22 cellular contexts compared by ENCODE assay signal in the genomic region with DNA sequence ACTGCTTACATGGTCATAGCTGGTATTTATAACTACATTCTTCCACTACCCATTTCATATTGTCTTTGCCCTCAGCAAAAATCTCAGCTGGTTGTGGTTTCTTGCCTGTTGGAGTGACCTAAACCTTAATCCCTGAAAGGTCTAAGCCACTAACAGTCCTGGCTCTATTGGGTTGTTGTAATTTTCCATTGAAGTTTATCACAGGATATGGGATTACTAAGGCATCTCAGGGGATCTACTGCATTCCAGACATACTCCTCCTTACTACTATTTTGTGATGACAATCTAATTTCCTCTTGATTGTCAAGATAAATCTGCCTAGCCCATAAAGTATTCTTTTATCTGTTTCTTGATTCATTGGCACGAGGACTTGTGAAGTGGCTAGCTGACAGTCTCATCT. TPM values are rescaled to one million over a fixed set of nuclear protein-coding genes. Genes with fewer than 3 reads are reported as not detected.
DNase-seq lines count a peak whose midpoint lies in the region; ATAC-seq and TF ChIP-seq lines count a peak whose summit lies in the region.
"Had no signal": no experiment of that assay in that cellular context is flagged by ENCODE, and none has a peak within 500 bp of the region (broad histone marks: within the 10 kb centered on the region; RNA-seq: fewer than 3 reads in every experiment).

No MANE protein-coding gene starts in this region.

- H3K79me2 ChIP-seq in GM23248 (ENCODE audit: insufficient read depth): no peaks in the 10 kb centered on the region

- H3K4me2 ChIP-seq in GM23248 (ENCODE audit: unreplicated experiment): peak overlapping the region; percentile 57

- H3K27me3 ChIP-seq in GM23248 (replicated peaks; ENCODE audit: insufficient read depth) (no peaks in the 10 kb centered on the region), SJCRH30 (no peaks in the 10 kb centered on the region)
- H3K27me3 ChIP-seq: pancreas, Peyer's patch, vagina had no signal

- H4K20me1 ChIP-seq in GM23248 (ENCODE audit: insufficient read depth): no peaks in the 10 kb centered on the region

- WGBS in GM23248 (ENCODE audit: low coverage in 1 of 2, low lambda C conversion rate in 2 of 2, missing lambda C conversion rate in 2 of 2), 2 experiments: 8 to 14% methylated on average over 1 of the region's 1 CpG

- H3K4me3 ChIP-seq in GM23248 (no peak overlapping the region), SJCRH30 (no peak overlapping the region), fibroblast of pulmonary artery (replicated peaks; ENCODE audit: low read depth, low read length) (no peak overlapping the region), retinal pigment epithelial cell (ENCODE audit: low read length) (no peak overlapping the region)
- H3K4me3 ChIP-seq: mucosa of descending colon, pancreas, Peyer's patch, vagina had no signal

- H2AFZ ChIP-seq in GM23248: no peak overlapping the region

- H3K4me1 ChIP-seq in GM23248 (ENCODE audit: insufficient read depth): peaks cover 15% of the 10 kb centered on the region
- peaks cover 27% of the 10 kb centered on the region for H3K4me1 ChIP-seq in SJCRH30
- H3K4me1 ChIP-seq: pancreas, Peyer's patch, vagina had no signal

- ATAC-seq in GM18873 (IDR thresholded peaks at IDR 0.05; ENCODE audit: low FRiP score, unreplicated experiment): no peak
- ATAC-seq: activated CD8-positive, alpha-beta memory T cell treated with anti-CD3 and anti-CD28 coated beads, Interleukin-2, amount 10 ng/mL, durations not matched to agents 7 days and 5 days; mucosa of descending colon; pancreas; stimulated activated naive CD8-positive, alpha-beta T cell treated with anti-CD3 and anti-CD28 coated beads, Interleukin-15, amount 100 ng/mL, for 72 hours had no signal

- H3K36me3 ChIP-seq in GM23248 (ENCODE audit: low read depth): no peaks in the 10 kb centered on the region
- no peaks in the 10 kb centered on the region for H3K36me3 ChIP-seq in SJCRH30
- H3K36me3 ChIP-seq: pancreas, Peyer's patch, vagina had no signal

- TF ChIP-seq CTCF in fibroblast of pulmonary artery (IDR thresholded peaks at IDR 0.05; ENCODE audit: low read length, missing control alignments): no peak
- TF ChIP-seq CTCF in retinal pigment epithelial cell (conservative IDR thresholded peaks at IDR 0.05; ENCODE audit: low read depth, low read length): no peak

- peaks cover 27% of the 10 kb centered on the region for H3F3A ChIP-seq in GM23248 (ENCODE audit: insufficient read depth)

- in situ Hi-C loops in GM23248 (cut with MboI): no loop called here

- DNase-seq in GM23248 (peak; percentile 61), SJCRH30 (peak; percentile 71 to 84), fibroblast of pulmonary artery (ENCODE audit: low read depth) (peak; percentile 36), retinal pigment epithelial cell (ENCODE audit: low read depth) (peak; percentile 88), middle frontal gyrus (ENCODE audit: extremely low spot score, low spot score) (no peak), GOT3 (lab: John Stamatoyannopoulos, UW) (no peak), hypothalamus (lab: John Stamatoyannopoulos, UW) (no peak)
- DNase-seq: activated CD4-positive, CD25-positive, alpha-beta regulatory T cell; activated CD8-positive, alpha-beta memory T cell treated with anti-CD3 and anti-CD28 coated beads, Interleukin-2, amount 10 ng/mL, durations not matched to agents 7 days and 5 days; activated effector memory CD4-positive, alpha-beta T cell treated with anti-CD3 and anti-CD28 coated beads, Interleukin-2, amount 50 U/mL, for 16 hours; C1 segment of cervical spinal cord; DMS53; effector CD4-positive, alpha-beta T cell; mucosa of descending colon; NCI-H1930; NCI-H526 treated with DMSO at 0.1 percent for 48 hours; pancreas; Peyer's patch; stimulated activated naive CD8-positive, alpha-beta T cell treated with anti-CD3 and anti-CD28 coated beads, Interleukin-15, amount 100 ng/mL, for 72 hours; T-helper 1 cell had no signal

- H3K27ac ChIP-seq in GM23248 (peak overlapping the region; percentile 30), SJCRH30 (peak overlapping the region; percentile 21)
- H3K27ac ChIP-seq: pancreas, Peyer's patch, vagina had no signal

- no peaks in the 10 kb centered on the region for H3K9me2 ChIP-seq in GM23248 (ENCODE audit: insufficient read depth)

- H3K9me3 ChIP-seq in GM23248 (ENCODE audit: low read depth) (no peaks in the 10 kb centered on the region), SJCRH30 (replicated peaks) (no peaks in the 10 kb centered on the region)
- H3K9me3 ChIP-seq: mucosa of descending colon, pancreas, Peyer's patch, vagina had no signal

- H3K9ac ChIP-seq in GM23248: no peak overlapping the region

RNA-seq across cellular contexts. Expression of gene OSTC, which starts 6.2 kb away (rescaled TPM):
- 319 and 372 TPM in 2 replicates for total RNA-seq in GM23248 (2014; rRNA removed; shearing (Covaris generic))
- polyA plus RNA-seq in GM23248 (2016; fragmentation: Nextera tagmentation; extraction: Ambion mirVana): 630 and 637 TPM in 2 replicates
- total RNA-seq in SJCRH30 (2014; rRNA removed; shearing (Covaris generic)): 183 and 202 TPM in 2 replicates

RNA-seq across cellular contexts. Expression of gene RPL34, which starts 23.9 kb away (rescaled TPM):
- total RNA-seq in GM23248 (2014; rRNA removed; shearing (Covaris generic)): 588 and 647 TPM in 2 replicates
- 911 and 935 TPM in 2 replicates for polyA plus RNA-seq in GM23248 (2016; fragmentation: Nextera tagmentation; extraction: Ambion mirVana)
- total RNA-seq in SJCRH30 (2014; rRNA removed; shearing (Covaris generic)): 2,142 and 2,370 TPM in 2 replicates

Comparison
In these comparisons a context has a peak if more than half of its experiments do, and no peak if none do; other contexts are left out.
1. DNase-seq: peak in GM23248 (single experiment), SJCRH30 (2 of 2), fibroblast of pulmonary artery (single experiment) and retinal pigment epithelial cell (single experiment); none in middle frontal gyrus (single experiment), GOT3 (single experiment) and hypothalamus (0 of 51).